ENCODE assay signal across 1 cellular context in the genomic region with DNA sequence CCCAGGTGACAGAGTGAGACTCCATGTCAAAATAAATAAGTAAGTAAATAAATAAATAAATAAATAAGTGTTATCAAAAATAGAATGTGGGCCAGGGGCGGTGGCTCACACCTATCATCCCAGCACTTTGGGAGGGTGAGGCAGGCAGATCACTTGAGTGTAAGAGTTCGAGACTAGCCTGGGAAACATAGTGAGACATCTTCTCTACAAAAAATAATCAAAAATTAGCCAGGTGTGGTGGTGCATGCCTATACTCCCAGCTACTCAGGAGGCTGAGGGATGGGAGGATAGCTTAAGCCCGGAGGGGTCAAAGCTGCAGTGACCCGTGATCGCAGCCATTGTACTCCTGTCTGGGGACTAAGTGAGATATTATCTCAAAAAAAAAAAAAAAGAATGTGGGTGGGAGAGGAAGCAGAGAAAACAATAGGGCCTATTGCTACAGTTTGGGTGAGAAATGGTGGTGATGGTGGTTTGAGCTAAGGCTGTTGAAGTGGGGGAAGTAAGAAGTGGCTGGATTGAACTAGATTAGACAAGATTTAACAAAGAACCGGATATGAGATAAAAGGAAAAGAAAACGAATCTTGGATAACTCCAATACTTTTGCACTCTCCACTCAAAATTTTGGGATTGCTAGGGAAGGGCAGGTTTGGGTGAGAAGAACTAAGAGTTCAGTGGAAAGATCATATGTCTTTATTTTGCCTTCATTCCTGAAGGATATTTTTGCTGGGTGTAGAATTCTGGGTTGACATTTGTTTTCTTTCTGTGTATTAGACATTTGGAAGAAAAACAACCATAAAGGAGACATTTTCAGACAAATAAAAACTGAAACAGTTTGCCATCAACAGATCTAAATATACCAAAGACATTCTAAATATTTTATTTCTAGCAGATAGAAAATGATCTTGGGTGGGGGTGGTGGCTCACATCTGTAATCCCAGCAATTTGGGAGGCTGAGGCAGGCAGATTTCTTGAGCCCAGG.
TF ChIP-seq lines count a peak whose summit lies in the region.

No MANE protein-coding gene starts in this region.

TF ChIP-seq in K562, 482 proteins besides CTCF, POLR2A, EP300 and RAD21 (continued from another document and continues in another):
- TF ChIP-seq, protein P1, sequence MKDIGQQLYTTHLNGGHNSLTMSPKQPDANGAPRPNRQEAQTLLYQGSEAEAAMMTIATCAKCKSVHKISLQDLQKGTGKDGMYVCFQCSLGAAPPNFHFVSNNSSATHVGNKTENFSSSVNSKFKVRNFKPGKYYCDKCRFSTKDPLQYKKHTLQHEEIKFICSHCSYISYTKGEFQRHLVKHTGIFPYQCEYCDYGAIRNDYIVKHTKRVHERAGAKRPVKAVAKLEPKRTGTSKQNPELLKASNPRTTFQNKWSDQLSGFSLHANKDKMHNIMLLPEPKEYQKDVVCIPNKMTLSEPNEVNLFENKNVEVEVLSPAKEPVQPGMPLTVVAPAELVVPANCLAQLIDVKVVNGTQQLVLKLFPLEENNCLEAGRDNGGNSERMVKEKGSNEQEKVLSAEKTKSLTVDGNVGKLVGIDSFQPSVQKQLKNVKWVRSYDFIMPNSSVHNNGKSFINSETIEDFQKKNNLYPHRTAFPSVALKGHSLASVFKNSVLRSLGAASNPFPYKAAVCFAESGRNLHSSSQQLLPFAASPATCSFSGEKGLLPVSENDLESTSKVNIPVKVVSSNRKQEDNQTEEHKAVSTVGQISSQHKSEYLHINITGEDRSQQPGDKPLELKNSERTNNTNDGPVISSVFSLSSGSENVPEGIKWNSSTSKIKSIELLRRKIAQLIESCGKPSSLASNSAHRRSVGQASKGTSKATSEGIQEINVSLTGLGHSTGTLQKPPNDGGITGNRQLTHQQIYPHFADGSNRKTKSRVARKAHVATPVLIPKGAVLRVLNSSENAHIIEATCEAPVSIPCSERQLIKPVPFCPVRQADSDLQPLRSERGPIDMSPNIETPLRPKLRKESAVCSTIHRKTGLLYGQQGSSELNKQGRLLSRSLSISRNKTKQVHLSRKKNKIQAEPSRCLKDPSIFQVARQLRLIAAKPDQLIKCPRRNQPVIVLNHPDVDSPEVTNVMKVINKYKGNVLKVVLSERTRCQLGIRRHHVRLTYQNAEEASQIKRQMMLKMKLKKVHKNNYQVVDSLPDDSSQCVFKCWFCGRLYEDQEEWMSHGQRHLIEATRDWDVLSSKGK (CRISPR knock-in tag; IDR thresholded peaks at IDR 0.05), result no peak
- TF ChIP-seq MTA1 (IDR thresholded peaks at IDR 0.05; ENCODE audit: borderline replicate concordance) (peak; percentile 38; the same call in 1 of the 2 replicates), GATAD2B (IDR thresholded peaks at IDR 0.05; ENCODE audit: borderline replicate concordance) (no peak), CBFA2T3 (IDR thresholded peaks at IDR 0.05) (peak; percentile 40), ZFPM2 (CRISPR knock-in tag; IDR thresholded peaks at IDR 0.05) (no peak), ZNF12 (CRISPR knock-in tag; IDR thresholded peaks at IDR 0.05) (no peak), HNRNPLL (IDR thresholded peaks at IDR 0.05; ENCODE audit: low read depth, low read length, poor library complexity, severe bottlenecking) (no peak), KLF10 (CRISPR knock-in tag; IDR thresholded peaks at IDR 0.05) (no peak), EGR1 (conservative IDR thresholded peaks at IDR 0.05) (peak; percentile 72; the same call in 1 of the 2 replicates), FUS (optimal IDR thresholded peaks at IDR 0.05; ENCODE audit: low read depth, low read length) (no peak), ARHGAP35 (IDR thresholded peaks at IDR 0.05; ENCODE audit: partially characterized antibody) (no peak), NR2F6 (CRISPR knock-in tag; IDR thresholded peaks at IDR 0.05) (no peak), GTF2E2 (tag; IDR thresholded peaks at IDR 0.05) (no peak), ZNF75A (CRISPR knock-in tag; IDR thresholded peaks at IDR 0.05) (no peak), FIP1L1 (IDR thresholded peaks at IDR 0.05; ENCODE audit: low read depth, low read length, poor library complexity, severe bottlenecking) (no peak), ZNF282 (CRISPR knock-in tag; IDR thresholded peaks at IDR 0.05) (no peak), BCL6 (CRISPR knock-in tag; IDR thresholded peaks at IDR 0.05) (no peak), CBFB (CRISPR knock-in tag; IDR thresholded peaks at IDR 0.05) (no peak), TOE1 (IDR thresholded peaks at IDR 0.05; ENCODE audit: borderline replicate concordance) (no peak), TOE1 (CRISPR knock-in tag; IDR thresholded peaks at IDR 0.05; ENCODE audit: borderline replicate concordance, low read depth) (no peak), GABPA (tag; conservative IDR thresholded peaks at IDR 0.05; ENCODE audit: low read depth) (peak; percentile 37; the same call in 1 of the 2 replicates), YY1 (IDR thresholded peaks at IDR 0.05; ENCODE audit: borderline replicate concordance in 1 of 3, control insufficient read depth in 1 of 3, extremely low read depth in 1 of 3, insufficient read depth in 3 of 3, insufficient read length in 1 of 3, insufficient replicate concordance in 2 of 3, low read depth in 1 of 3, low read length in 2 of 3) (peak in 1 of 3 experiments; percentile 61), ZNF551 (CRISPR knock-in tag; IDR thresholded peaks at IDR 0.05) (no peak), KDM1A (IDR thresholded peaks at IDR 0.05) (0 out of 4 replicates have a peak, but pooled peaks of 1 of the 2 experiments have one; percentile 6), HDAC2 (IDR thresholded peaks at IDR 0.05) (peak; percentile 31; the same call in 1 of the 2 replicates), FOXK2 (conservative IDR thresholded peaks at IDR 0.05 in 1 of 2, IDR thresholded peaks at IDR 0.05 in 1 of 2; ENCODE audit: low read depth in 2 of 2) (0 out of 4 replicates have a peak, but pooled peaks of 1 of the 2 experiments have one; percentile 24)
- TF ChIP-seq, protein P2, sequence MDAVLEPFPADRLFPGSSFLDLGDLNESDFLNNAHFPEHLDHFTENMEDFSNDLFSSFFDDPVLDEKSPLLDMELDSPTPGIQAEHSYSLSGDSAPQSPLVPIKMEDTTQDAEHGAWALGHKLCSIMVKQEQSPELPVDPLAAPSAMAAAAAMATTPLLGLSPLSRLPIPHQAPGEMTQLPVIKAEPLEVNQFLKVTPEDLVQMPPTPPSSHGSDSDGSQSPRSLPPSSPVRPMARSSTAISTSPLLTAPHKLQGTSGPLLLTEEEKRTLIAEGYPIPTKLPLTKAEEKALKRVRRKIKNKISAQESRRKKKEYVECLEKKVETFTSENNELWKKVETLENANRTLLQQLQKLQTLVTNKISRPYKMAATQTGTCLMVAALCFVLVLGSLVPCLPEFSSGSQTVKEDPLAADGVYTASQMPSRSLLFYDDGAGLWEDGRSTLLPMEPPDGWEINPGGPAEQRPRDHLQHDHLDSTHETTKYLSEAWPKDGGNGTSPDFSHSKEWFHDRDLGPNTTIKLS (IDR thresholded peaks at IDR 0.05; ENCODE audit: borderline replicate concordance, low read depth), result no peak
- TF ChIP-seq, protein P3, sequence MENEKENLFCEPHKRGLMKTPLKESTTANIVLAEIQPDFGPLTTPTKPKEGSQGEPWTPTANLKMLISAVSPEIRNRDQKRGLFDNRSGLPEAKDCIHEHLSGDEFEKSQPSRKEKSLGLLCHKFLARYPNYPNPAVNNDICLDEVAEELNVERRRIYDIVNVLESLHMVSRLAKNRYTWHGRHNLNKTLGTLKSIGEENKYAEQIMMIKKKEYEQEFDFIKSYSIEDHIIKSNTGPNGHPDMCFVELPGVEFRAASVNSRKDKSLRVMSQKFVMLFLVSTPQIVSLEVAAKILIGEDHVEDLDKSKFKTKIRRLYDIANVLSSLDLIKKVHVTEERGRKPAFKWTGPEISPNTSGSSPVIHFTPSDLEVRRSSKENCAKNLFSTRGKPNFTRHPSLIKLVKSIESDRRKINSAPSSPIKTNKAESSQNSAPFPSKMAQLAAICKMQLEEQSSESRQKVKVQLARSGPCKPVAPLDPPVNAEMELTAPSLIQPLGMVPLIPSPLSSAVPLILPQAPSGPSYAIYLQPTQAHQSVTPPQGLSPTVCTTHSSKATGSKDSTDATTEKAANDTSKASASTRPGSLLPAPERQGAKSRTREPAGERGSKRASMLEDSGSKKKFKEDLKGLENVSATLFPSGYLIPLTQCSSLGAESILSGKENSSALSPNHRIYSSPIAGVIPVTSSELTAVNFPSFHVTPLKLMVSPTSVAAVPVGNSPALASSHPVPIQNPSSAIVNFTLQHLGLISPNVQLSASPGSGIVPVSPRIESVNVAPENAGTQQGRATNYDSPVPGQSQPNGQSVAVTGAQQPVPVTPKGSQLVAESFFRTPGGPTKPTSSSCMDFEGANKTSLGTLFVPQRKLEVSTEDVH (IDR thresholded peaks at IDR 0.05; ENCODE audit: low read depth, partially characterized antibody), result no peak
- TF ChIP-seq, protein P4, sequence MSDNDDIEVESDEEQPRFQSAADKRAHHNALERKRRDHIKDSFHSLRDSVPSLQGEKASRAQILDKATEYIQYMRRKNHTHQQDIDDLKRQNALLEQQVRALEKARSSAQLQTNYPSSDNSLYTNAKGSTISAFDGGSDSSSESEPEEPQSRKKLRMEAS (CRISPR knock-in tag; IDR thresholded peaks at IDR 0.05), result no peak
- TF ChIP-seq, protein P5, sequence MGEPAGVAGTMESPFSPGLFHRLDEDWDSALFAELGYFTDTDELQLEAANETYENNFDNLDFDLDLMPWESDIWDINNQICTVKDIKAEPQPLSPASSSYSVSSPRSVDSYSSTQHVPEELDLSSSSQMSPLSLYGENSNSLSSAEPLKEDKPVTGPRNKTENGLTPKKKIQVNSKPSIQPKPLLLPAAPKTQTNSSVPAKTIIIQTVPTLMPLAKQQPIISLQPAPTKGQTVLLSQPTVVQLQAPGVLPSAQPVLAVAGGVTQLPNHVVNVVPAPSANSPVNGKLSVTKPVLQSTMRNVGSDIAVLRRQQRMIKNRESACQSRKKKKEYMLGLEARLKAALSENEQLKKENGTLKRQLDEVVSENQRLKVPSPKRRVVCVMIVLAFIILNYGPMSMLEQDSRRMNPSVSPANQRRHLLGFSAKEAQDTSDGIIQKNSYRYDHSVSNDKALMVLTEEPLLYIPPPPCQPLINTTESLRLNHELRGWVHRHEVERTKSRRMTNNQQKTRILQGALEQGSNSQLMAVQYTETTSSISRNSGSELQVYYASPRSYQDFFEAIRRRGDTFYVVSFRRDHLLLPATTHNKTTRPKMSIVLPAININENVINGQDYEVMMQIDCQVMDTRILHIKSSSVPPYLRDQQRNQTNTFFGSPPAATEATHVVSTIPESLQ (CRISPR knock-in tag; IDR thresholded peaks at IDR 0.05), result no peak
- TF ChIP-seq, protein P6, sequence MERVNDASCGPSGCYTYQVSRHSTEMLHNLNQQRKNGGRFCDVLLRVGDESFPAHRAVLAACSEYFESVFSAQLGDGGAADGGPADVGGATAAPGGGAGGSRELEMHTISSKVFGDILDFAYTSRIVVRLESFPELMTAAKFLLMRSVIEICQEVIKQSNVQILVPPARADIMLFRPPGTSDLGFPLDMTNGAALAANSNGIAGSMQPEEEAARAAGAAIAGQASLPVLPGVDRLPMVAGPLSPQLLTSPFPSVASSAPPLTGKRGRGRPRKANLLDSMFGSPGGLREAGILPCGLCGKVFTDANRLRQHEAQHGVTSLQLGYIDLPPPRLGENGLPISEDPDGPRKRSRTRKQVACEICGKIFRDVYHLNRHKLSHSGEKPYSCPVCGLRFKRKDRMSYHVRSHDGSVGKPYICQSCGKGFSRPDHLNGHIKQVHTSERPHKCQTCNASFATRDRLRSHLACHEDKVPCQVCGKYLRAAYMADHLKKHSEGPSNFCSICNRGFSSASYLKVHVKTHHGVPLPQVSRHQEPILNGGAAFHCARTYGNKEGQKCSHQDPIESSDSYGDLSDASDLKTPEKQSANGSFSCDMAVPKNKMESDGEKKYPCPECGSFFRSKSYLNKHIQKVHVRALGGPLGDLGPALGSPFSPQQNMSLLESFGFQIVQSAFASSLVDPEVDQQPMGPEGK (CRISPR knock-in tag; IDR thresholded peaks at IDR 0.05; ENCODE audit: borderline replicate concordance), result no peak
